8 cellular contexts compared by ENCODE assay signal in the genomic region with DNA sequence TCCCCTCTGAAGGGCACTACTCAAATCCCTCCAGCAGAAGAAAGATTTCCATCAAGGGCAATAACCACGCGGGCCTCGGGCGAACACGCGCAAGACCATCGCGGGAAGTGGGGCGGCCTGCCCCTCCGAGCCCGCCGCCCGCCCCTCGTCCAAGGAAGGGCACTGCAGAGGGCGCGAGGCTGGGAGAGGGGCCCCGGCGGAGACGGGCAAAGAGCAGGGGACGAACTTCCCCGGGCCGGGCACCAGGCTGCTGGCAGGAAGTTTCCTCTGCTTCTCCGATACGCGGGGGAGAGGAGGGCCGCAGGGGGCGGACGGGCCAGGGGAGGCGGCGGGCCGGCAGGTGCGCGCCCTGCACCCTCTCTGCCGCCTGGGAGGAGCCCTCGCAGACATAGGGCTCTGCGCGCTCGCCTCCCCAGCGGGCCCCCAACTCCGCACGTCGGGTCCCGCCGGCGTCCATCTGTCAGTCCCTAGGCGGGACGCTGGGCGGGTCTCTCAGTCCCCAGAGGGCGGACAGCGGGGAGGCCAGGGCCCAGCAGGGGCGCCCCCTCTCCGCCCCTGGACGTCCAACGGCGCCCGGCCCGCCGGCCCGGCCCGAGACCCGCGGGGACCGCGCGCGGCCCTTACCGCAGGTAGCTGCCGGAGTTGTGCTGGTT. TPM values are rescaled to one million over a fixed set of nuclear protein-coding genes. Genes with fewer than 3 reads are reported as not detected.
DNase-seq lines count a peak whose midpoint lies in the region; ATAC-seq and TF ChIP-seq lines count a peak whose summit lies in the region.

No MANE protein-coding gene starts in this region.

- H3K36me3 ChIP-seq in SU-DHL-6 (ENCODE audit: low read length) (no peaks in the 10 kb centered on the region), hepatocyte (replicated peaks; ENCODE audit: insufficient read depth, low read depth) (no peaks in the 10 kb centered on the region)

- H3K27ac ChIP-seq in SU-DHL-6 (ENCODE audit: low read depth, low read length) (no peak overlapping the region), hepatocyte (no peak overlapping the region), skin epidermis (peak overlapping the region in 19 of 21 experiments; percentile 5 to 82 (median 63))

- H3K27me3 ChIP-seq in SU-DHL-6 (ENCODE audit: low read length): no peaks in the 10 kb centered on the region
- H3K27me3 ChIP-seq in hepatocyte: peaks cover 21% of the 10 kb centered on the region

- H3K79me2 ChIP-seq in SU-DHL-6 (ENCODE audit: insufficient read depth, low read length): no peaks in the 10 kb centered on the region
- no peaks in the 10 kb centered on the region for H3K79me2 ChIP-seq in hepatocyte

- no peak overlapping the region for H2AFZ ChIP-seq in SU-DHL-6 (ENCODE audit: low read depth, low read length, severe bottlenecking)
- peak overlapping the region; percentile 83 for H2AFZ ChIP-seq in hepatocyte

- no peak overlapping the region for H3K9ac ChIP-seq in SU-DHL-6 (ENCODE audit: low read length)

- H3K4me3 ChIP-seq in SU-DHL-6 (ENCODE audit: insufficient read depth, low read length, poor library complexity, severe bottlenecking) (no peak overlapping the region), hepatocyte (peak overlapping the region; percentile 79), skin epidermis (peak overlapping the region; percentile 46 to 66 (median 54))

- DNase-seq in activated CD8-positive, alpha-beta memory T cell treated with anti-CD3 and anti-CD28 coated beads for 24 hours: peak; percentile 54
- DNase-seq in activated CD8-positive, alpha-beta memory T cell treated with anti-CD3 and anti-CD28 coated beads, Interleukin-2, amount 50 U/mL, for 4 hours: no peak
- peak; percentile 43 for DNase-seq in hepatocyte (ENCODE audit: low spot score)
- no peak for DNase-seq in effector CD8-positive, alpha-beta T cell (lab: John Stamatoyannopoulos, UW)
- no peak for DNase-seq in SW 1271 (lab: John Stamatoyannopoulos, UW)

- WGBS in hepatocyte (ENCODE audit: low lambda C conversion rate, missing lambda C conversion rate): 3% methylated on average over 16 of the region's 68 CpGs

- peaks cover 17% of the 10 kb centered on the region for H3K4me1 ChIP-seq in hepatocyte (ENCODE audit: insufficient read depth)

- H3K9me2 ChIP-seq in SU-DHL-6 (replicated peaks; ENCODE audit: insufficient read depth, low read length) (no peaks in the 10 kb centered on the region), hepatocyte (replicated peaks; ENCODE audit: insufficient read depth) (no peaks in the 10 kb centered on the region)

- H4K20me1 ChIP-seq in SU-DHL-6 (ENCODE audit: low read depth, low read length) (no peaks in the 10 kb centered on the region), hepatocyte (ENCODE audit: insufficient read depth, poor library complexity, severe bottlenecking) (no peaks in the 10 kb centered on the region)

- no peaks in the 10 kb centered on the region for H3F3A ChIP-seq in SU-DHL-6 (ENCODE audit: insufficient read depth)

- H3K4me2 ChIP-seq in SU-DHL-6 (ENCODE audit: low read depth, low read length, poor library complexity, severe bottlenecking) (peak overlapping the region; percentile 39), hepatocyte (peak overlapping the region; percentile 97)

- no peak for ATAC-seq in GM19023 (IDR thresholded peaks at IDR 0.05; ENCODE audit: unreplicated experiment)

- H3K9me3 ChIP-seq in SU-DHL-6 (ENCODE audit: insufficient read depth, low read length): no peaks in the 10 kb centered on the region
- H3K9me3 ChIP-seq in hepatocyte (ENCODE audit: low read depth): no peaks in the 10 kb centered on the region

- no peak for TF ChIP-seq CTCF in SU-DHL-6 (IDR thresholded peaks at IDR 0.05; ENCODE audit: insufficient read depth, low read length, poor library complexity, severe bottlenecking)
- TF ChIP-seq CTCF in hepatocyte (IDR thresholded peaks at IDR 0.05; ENCODE audit: poor library complexity): no peak

RNA-seq across cellular contexts. Expression of gene TFCP2L1, which starts 0.5 kb away (rescaled TPM):
- total RNA-seq in hepatocyte: 2.2 and 2.5 TPM in 2 replicates
- polyA plus RNA-seq in hepatocyte: 0.99 and 1.1 TPM in 2 replicates

Comparison
In these comparisons a context has a peak if more than half of its experiments do, and no peak if none do; other contexts are left out.
1. DNase-seq: peak in activated CD8-positive, alpha-beta memory T cell treated with anti-CD3 and anti-CD28 coated beads for 24 hours (single experiment) and hepatocyte (single experiment); none in activated CD8-positive, alpha-beta memory T cell treated with anti-CD3 and anti-CD28 coated beads, Interleukin-2, amount 50 U/mL, for 4 hours (single experiment), effector CD8-positive, alpha-beta T cell (single experiment) and SW 1271 (0 of 2).
2. H3K27ac ChIP-seq: peak in skin epidermis (19 of 21); none in SU-DHL-6 (single experiment) and hepatocyte (single experiment).